ENCODE assay signal across 2 cellular contexts in the genomic region with DNA sequence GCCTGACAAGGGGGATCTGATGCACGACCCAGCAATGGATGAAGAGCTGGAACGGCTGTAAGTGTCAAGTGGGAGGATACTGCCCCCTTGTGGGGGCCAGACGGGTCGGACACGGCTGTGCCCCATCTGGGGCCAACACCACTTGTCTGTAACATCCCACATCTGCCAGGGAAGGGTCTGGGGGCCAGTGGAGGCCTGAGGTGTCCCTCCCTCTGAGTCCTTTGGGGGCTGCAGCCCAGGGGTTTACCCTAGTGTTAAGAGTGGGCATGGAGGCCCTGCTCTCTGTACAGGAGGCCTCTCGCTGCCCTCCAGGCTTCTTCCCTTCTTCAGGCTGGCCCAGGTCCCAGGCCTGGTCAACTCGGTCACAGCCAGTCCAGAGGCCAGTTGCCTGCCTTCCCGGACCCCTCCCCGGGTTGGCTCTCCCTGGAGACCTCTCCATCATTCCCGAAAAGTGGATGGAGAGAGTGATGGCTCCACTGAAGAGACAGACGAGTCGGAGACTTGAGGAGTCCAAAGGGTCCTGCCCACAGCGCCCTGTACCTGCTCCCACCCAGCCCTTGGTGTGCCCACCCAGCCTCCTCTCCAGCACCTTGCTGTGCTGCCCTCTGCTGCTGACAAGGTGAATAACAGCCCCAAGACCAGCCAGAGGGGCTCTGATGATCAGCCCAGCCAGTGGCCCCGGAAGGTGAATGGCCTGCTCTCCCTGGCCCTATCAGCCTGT.
TF ChIP-seq lines count a peak whose summit lies in the region.

No MANE protein-coding gene starts in this region.

TF ChIP-seq in A549, 52 proteins besides CTCF, POLR2A, EP300 and RAD21:
- no peak for TF ChIP-seq NPAS2 (CRISPR knock-in tag; IDR thresholded peaks at IDR 0.05; ENCODE audit: borderline replicate concordance)
- no peak for TF ChIP-seq SREBF2 (IDR thresholded peaks at IDR 0.05)
- 0 out of 5 replicates have a peak, but pooled peaks of 1 of the 2 experiments have one; percentile 25 for TF ChIP-seq JUN (IDR thresholded peaks at IDR 0.05)
- TF ChIP-seq SMC3 (IDR thresholded peaks at IDR 0.05) = peak; percentile 56; the same call in 2 of the 3 replicates

TF ChIP-seq in IMR-90, 13 proteins besides CTCF, POLR2A, EP300 and RAD21:
- TF ChIP-seq, protein P1, sequence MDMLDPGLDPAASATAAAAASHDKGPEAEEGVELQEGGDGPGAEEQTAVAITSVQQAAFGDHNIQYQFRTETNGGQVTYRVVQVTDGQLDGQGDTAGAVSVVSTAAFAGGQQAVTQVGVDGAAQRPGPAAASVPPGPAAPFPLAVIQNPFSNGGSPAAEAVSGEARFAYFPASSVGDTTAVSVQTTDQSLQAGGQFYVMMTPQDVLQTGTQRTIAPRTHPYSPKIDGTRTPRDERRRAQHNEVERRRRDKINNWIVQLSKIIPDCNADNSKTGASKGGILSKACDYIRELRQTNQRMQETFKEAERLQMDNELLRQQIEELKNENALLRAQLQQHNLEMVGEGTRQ (IDR thresholded peaks at IDR 0.05; ENCODE audit: low read depth, low read length) = no peak
- peak; percentile 77 for TF ChIP-seq SMC3 (IDR thresholded peaks at IDR 0.05; ENCODE audit: low read depth, low read length)
TF ChIP-seq in IMR-90: peak in this region for 1.
